ENCODE assay signal across 25 cellular contexts in genomic region chr10:5501976-5502902, GRCh38. TPM values are rescaled to one million over a fixed set of nuclear protein-coding genes. Genes with fewer than 3 reads are reported as not detected.
DNase-seq lines count a peak whose midpoint lies in the region; ATAC-seq and TF ChIP-seq lines count a peak whose summit lies in the region.
"Had no signal": no experiment of that assay in that cellular context is flagged by ENCODE, and none has a peak within 500 bp of the region (broad histone marks: within the 10 kb centered on the region; RNA-seq: fewer than 3 reads in every experiment).

No MANE protein-coding gene starts in this region.

- POLR2A ChIA-PET in activated naive CD8-positive, alpha-beta T cell treated with anti-CD3 and anti-CD28 coated beads, Interleukin-2, amount 10 ng/mL, durations not matched to agents 7 days and 5 days (lab: Charles Lee): interaction anchor here (1.4 kb wide), 1 partner anchor 49 kb away, joined by 3 read pairs; no protein-coding TSS in a partner anchor

- peaks cover 23% of the 10 kb centered on the region for H3K4me1 ChIP-seq in lower lobe of right lung
- H3K4me1 ChIP-seq in transverse colon: peaks cover 0 to 19% (median 15%) of the 10 kb centered on the region in 4 donors
- H3K4me1 ChIP-seq: A549 had no signal

- no peak overlapping the region for H3K27ac ChIP-seq in brain microvascular endothelial cell
- H3K27ac ChIP-seq in lower lobe of right lung: peak overlapping the region; percentile 18
- H3K27ac ChIP-seq in transverse colon: peak overlapping the region in 1 of 4 donors; percentile 69
- H3K27ac ChIP-seq: A549, ovary, SK-N-MC had no signal

- TF ChIP-seq CTCF in brain microvascular endothelial cell (IDR thresholded peaks at IDR 0.05; ENCODE audit: low read depth, low read length, missing control alignments) (no peak), lower lobe of right lung (IDR thresholded peaks at IDR 0.05) (no peak), transverse colon (IDR thresholded peaks at IDR 0.05) (no peak)

- no peaks in the 10 kb centered on the region for H3K9me3 ChIP-seq in lower lobe of right lung
- H3K9me3 ChIP-seq in transverse colon: no peaks in the 10 kb centered on the region
- H3K9me3 ChIP-seq: A549, ovary, upper lobe of left lung had no signal

- H3K4me3 ChIP-seq in brain microvascular endothelial cell (ENCODE audit: low read depth, low read length): no peak overlapping the region
- H3K4me3 ChIP-seq in lower lobe of right lung: no peak overlapping the region
- no peak overlapping the region for H3K4me3 ChIP-seq in transverse colon
- H3K4me3 ChIP-seq: A549, GM12878, ovary, SK-N-MC, upper lobe of left lung had no signal

- H3K36me3 Mint-ChIP-seq in activated naive CD8-positive, alpha-beta T cell treated with anti-CD3 and anti-CD28 coated beads, Interleukin-2, amount 10 ng/mL, durations not matched to agents 7 days and 5 days: no peaks in the 10 kb centered on the region
- no peaks in the 10 kb centered on the region for H3K36me3 Mint-ChIP-seq in activated naive CD8-positive, alpha-beta T cell treated with anti-CD3 and anti-CD28 coated beads for 36 hours

- H3K9me3 Mint-ChIP-seq in activated naive CD8-positive, alpha-beta T cell treated with anti-CD3 and anti-CD28 coated beads, Interleukin-2, amount 10 ng/mL, durations not matched to agents 7 days and 5 days: no peaks in the 10 kb centered on the region
- H3K9me3 Mint-ChIP-seq in activated naive CD8-positive, alpha-beta T cell treated with anti-CD3 and anti-CD28 coated beads for 36 hours: no peaks in the 10 kb centered on the region
- H3K9me3 Mint-ChIP-seq: central memory CD8-positive, alpha-beta T cell had no signal

- no peak for ATAC-seq in activated naive CD8-positive, alpha-beta T cell treated with anti-CD3 and anti-CD28 coated beads, Interleukin-2, amount 10 ng/mL, durations not matched to agents 7 days and 5 days (ENCODE audit: low read depth)
- peak; percentile 52 to 57 for ATAC-seq in lower lobe of right lung
- ATAC-seq: A549; GM12878; PC-3; stimulated activated naive CD8-positive, alpha-beta T cell treated with anti-CD3 and anti-CD28 coated beads, Interleukin-15, Interleukin-2, amounts not matched to agents 100 U/mL and 50 U/mL, for 24 hours had no signal

- intact Hi-C loops in lower lobe of right lung (cut with DNase I) (no loop called here), transverse colon (cut with DNase I; ENCODE audit: low total_unique reads) (no loop called here)

- no peaks in the 10 kb centered on the region for H3K27me3 ChIP-seq in brain microvascular endothelial cell (replicated peaks)
- H3K27me3 ChIP-seq in lower lobe of right lung (ENCODE audit: low read depth): no peaks in the 10 kb centered on the region
- no peaks in the 10 kb centered on the region for H3K27me3 ChIP-seq in transverse colon
- H3K27me3 ChIP-seq: ovary, upper lobe of left lung had no signal

- H3K36me3 ChIP-seq in brain microvascular endothelial cell (replicated peaks) (no peaks in the 10 kb centered on the region), lower lobe of right lung (no peaks in the 10 kb centered on the region), transverse colon (no peaks in the 10 kb centered on the region)
- H3K36me3 ChIP-seq: ovary, upper lobe of left lung had no signal

- H3K4me3 Mint-ChIP-seq in activated naive CD8-positive, alpha-beta T cell treated with anti-CD3 and anti-CD28 coated beads, Interleukin-2, amount 10 ng/mL, durations not matched to agents 7 days and 5 days: no peak overlapping the region
- H3K4me3 Mint-ChIP-seq in activated naive CD8-positive, alpha-beta T cell treated with anti-CD3 and anti-CD28 coated beads for 36 hours: no peak overlapping the region
- H3K4me3 Mint-ChIP-seq: central memory CD8-positive, alpha-beta T cell had no signal

- no peak for TF ChIP-seq POLR2A in transverse colon (IDR thresholded peaks at IDR 0.05)

- WGBS in transverse colon (ENCODE audit: low coverage in 1 of 2), 2 donors: 47 to 76% methylated on average over 2 to 24 of the region's 24 CpGs

- in situ Hi-C loops in brain microvascular endothelial cell (cut with HindIII; ENCODE audit: low pct_ligation_motif_present, low sequenced_read_pairs): no loop called here
- in situ Hi-C loops in transverse colon (cut with MboI; ENCODE audit: low pct_ligation_motif_present in 1 of 4, low pct_unique_long_range_greater_than_20kb in 1 of 4, low sequenced_read_pairs in 3 of 4): no loop called here

- H3K4me1 Mint-ChIP-seq in activated naive CD8-positive, alpha-beta T cell treated with anti-CD3 and anti-CD28 coated beads, Interleukin-2, amount 10 ng/mL, durations not matched to agents 7 days and 5 days: peaks cover 2% of the 10 kb centered on the region
- no peaks in the 10 kb centered on the region for H3K4me1 Mint-ChIP-seq in activated naive CD8-positive, alpha-beta T cell treated with anti-CD3 and anti-CD28 coated beads for 36 hours
- H3K4me1 Mint-ChIP-seq: central memory CD8-positive, alpha-beta T cell had no signal

- peaks cover 18% of the 10 kb centered on the region for H3K27me3 Mint-ChIP-seq in activated naive CD8-positive, alpha-beta T cell treated with anti-CD3 and anti-CD28 coated beads, Interleukin-2, amount 10 ng/mL, durations not matched to agents 7 days and 5 days
- no peaks in the 10 kb centered on the region for H3K27me3 Mint-ChIP-seq in activated naive CD8-positive, alpha-beta T cell treated with anti-CD3 and anti-CD28 coated beads for 36 hours

- peak; percentile 19 for DNase-seq in activated naive CD8-positive, alpha-beta T cell treated with anti-CD3 and anti-CD28 coated beads, Interleukin-2, amount 10 ng/mL, durations not matched to agents 7 days and 5 days
- no peak for DNase-seq in activated naive CD8-positive, alpha-beta T cell treated with anti-CD3 and anti-CD28 coated beads for 36 hours
- DNase-seq in brain microvascular endothelial cell (peak; percentile 2), lower lobe of right lung (no peak), transverse colon (peak; percentile 6), NCI-H2227 (lab: John Stamatoyannopoulos, UW; ENCODE audit: unreplicated experiment) (no peak), NOMO-1 (lab: John Stamatoyannopoulos, UW; ENCODE audit: unreplicated experiment in 2 of 2) (no peak), NCI-H226 (no peak)
- DNase-seq: activated gamma-delta T cell; DMS 273 treated with DMSO at 0.1 percent for 48 hours; effector memory CD4-positive, alpha-beta T cell; GF-D8; NCI-H1417 treated with DMSO at 0.1 percent for 48 hours; NCI-H748 treated with DMSO at 0.1 percent for 48 hours; PC-3; stimulated activated naive CD8-positive, alpha-beta T cell treated with anti-CD3 and anti-CD28 coated beads, Interleukin-15, Interleukin-2, amounts not matched to agents 100 U/mL and 50 U/mL, for 24 hours had no signal

- no peak overlapping the region for H3K27ac Mint-ChIP-seq in activated naive CD8-positive, alpha-beta T cell treated with anti-CD3 and anti-CD28 coated beads, Interleukin-2, amount 10 ng/mL, durations not matched to agents 7 days and 5 days
- no peak overlapping the region for H3K27ac Mint-ChIP-seq in activated naive CD8-positive, alpha-beta T cell treated with anti-CD3 and anti-CD28 coated beads for 36 hours

- no peak for TF ChIP-seq EP300 in transverse colon (IDR thresholded peaks at IDR 0.05; ENCODE audit: low read depth)

RNA-seq across cellular contexts. Expression of gene CALML5, which starts 2.9 kb away (rescaled TPM):
- total RNA-seq in activated naive CD8-positive, alpha-beta T cell treated with anti-CD3 and anti-CD28 coated beads, Interleukin-2, amount 10 ng/mL, durations not matched to agents 7 days and 5 days: not detected
- not detected for total RNA-seq in activated naive CD8-positive, alpha-beta T cell treated with anti-CD3 and anti-CD28 coated beads for 36 hours
- total RNA-seq in lower lobe of right lung (not detected), transverse colon (not detected)
- total RNA-seq: GM12878, H4, PC-3, skeletal muscle tissue, upper lobe of left lung had no signal

RNA-seq across cellular contexts. Expression of gene CALML3, which starts 22.5 kb away (rescaled TPM):
- total RNA-seq in activated naive CD8-positive, alpha-beta T cell treated with anti-CD3 and anti-CD28 coated beads, Interleukin-2, amount 10 ng/mL, durations not matched to agents 7 days and 5 days: not detected
- total RNA-seq in activated naive CD8-positive, alpha-beta T cell treated with anti-CD3 and anti-CD28 coated beads for 36 hours: not detected
- total RNA-seq in lower lobe of right lung: not detected
- total RNA-seq in transverse colon: not detected
- total RNA-seq: GM12878, H4, HT-29, PC-3, skeletal muscle tissue, upper lobe of left lung had no signal

Comparison
In these comparisons a context has a peak if more than half of its experiments do, and no peak if none do; other contexts are left out.
1. DNase-seq: peak in activated naive CD8-positive, alpha-beta T cell treated with anti-CD3 and anti-CD28 coated beads, Interleukin-2, amount 10 ng/mL, durations not matched to agents 7 days and 5 days (single experiment), brain microvascular endothelial cell (single experiment) and transverse colon (single experiment); none in activated naive CD8-positive, alpha-beta T cell treated with anti-CD3 and anti-CD28 coated beads for 36 hours (single experiment), lower lobe of right lung (single experiment), NCI-H2227 (single experiment), NOMO-1 (0 of 2) and NCI-H226 (single experiment).